ENCODE assay signal across 14 cellular contexts in the genomic region with DNA sequence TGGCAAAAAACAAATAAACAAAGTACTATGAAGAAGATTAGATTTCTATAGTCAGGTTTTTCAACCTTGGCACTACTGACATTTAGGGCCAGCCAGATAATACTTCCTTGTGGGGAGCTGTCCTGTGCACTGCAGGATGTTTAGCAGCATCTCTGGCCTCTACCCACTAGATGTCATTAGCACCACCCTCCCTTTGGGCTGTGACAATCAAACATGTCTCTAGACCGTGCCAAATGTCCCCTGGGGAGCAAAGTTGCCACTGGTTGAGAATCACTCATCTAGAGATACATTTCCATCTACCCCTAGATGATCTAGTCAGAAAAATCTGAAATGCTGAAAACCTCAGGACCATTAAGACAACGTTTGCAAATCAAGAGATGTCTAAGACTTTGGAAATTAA. TPM values are rescaled to one million over a fixed set of nuclear protein-coding genes. Genes with fewer than 3 reads are reported as not detected.
DNase-seq lines count a peak whose midpoint lies in the region; ATAC-seq lines count a peak whose summit lies in the region.
"Had no signal": no experiment of that assay in that cellular context is flagged by ENCODE, and none has a peak within 500 bp of the region (broad histone marks: within the 10 kb centered on the region; RNA-seq: fewer than 3 reads in every experiment).

No MANE protein-coding gene starts in this region.

- in situ Hi-C loops in G401 (cut with HindIII; ENCODE audit: low sequenced_read_pairs), result no loop called here

- no peak overlapping the region for H3K27ac Mint-ChIP-seq in activated CD8-positive, alpha-beta T cell treated with anti-CD3 and anti-CD28 coated beads, Interleukin-2, amount 10 ng/mL, durations not matched to agents 7 days and 5 days
- H3K27ac Mint-ChIP-seq: CD4-positive, CD25-positive, alpha-beta regulatory T cell; GM23338 had no signal

- peak; percentile 26 for DNase-seq in NCI-H146 (lab: John Stamatoyannopoulos, UW)
- no peak for DNase-seq in NCI-H146 treated with DMSO at 0.1 percent for 48 hours (lab: John Stamatoyannopoulos, UW; ENCODE audit: unreplicated experiment)
- DNase-seq in G401 (ENCODE audit: low spot score), result peak; percentile 62
- peak; percentile 21 for DNase-seq in NCI-H69 (lab: John Stamatoyannopoulos, UW)
- DNase-seq in islet precursor cell, result peak; percentile 45
- no peak for DNase-seq in DMS114 treated with DMSO at 0.1 percent for 48 hours (lab: John Stamatoyannopoulos, UW; ENCODE audit: unreplicated experiment)
- DNase-seq in activated CD8-positive, alpha-beta T cell treated with anti-CD3 and anti-CD28 coated beads, Interleukin-2, amount 10 ng/mL, durations not matched to agents 7 days and 5 days, result no peak
- DNase-seq: 8988T; AML-193; CD4-positive, CD25-positive, alpha-beta regulatory T cell had no signal

- POLR2A ChIA-PET in activated CD8-positive, alpha-beta T cell treated with anti-CD3 and anti-CD28 coated beads, Interleukin-2, amount 10 ng/mL, durations not matched to agents 7 days and 5 days (lab: Charles Lee), result no interaction called here

- no peak overlapping the region for H3K4me3 Mint-ChIP-seq in activated CD8-positive, alpha-beta T cell treated with anti-CD3 and anti-CD28 coated beads, Interleukin-2, amount 10 ng/mL, durations not matched to agents 7 days and 5 days
- H3K4me3 Mint-ChIP-seq: CD4-positive, CD25-positive, alpha-beta regulatory T cell; GM23338 had no signal

- H3K4me1 Mint-ChIP-seq in activated CD8-positive, alpha-beta T cell treated with anti-CD3 and anti-CD28 coated beads, Interleukin-2, amount 10 ng/mL, durations not matched to agents 7 days and 5 days (ENCODE audit: low read depth), result no peaks in the 10 kb centered on the region
- H3K4me1 Mint-ChIP-seq: CD4-positive, CD25-positive, alpha-beta regulatory T cell had no signal

- peaks cover 7% of the 10 kb centered on the region for H3K9me3 Mint-ChIP-seq in activated CD8-positive, alpha-beta T cell treated with anti-CD3 and anti-CD28 coated beads, Interleukin-2, amount 10 ng/mL, durations not matched to agents 7 days and 5 days (ENCODE audit: insufficient read depth)
- H3K9me3 Mint-ChIP-seq: GM23338 had no signal

- no peak for ATAC-seq in HG02610 (IDR thresholded peaks at IDR 0.05; ENCODE audit: unreplicated experiment)
- ATAC-seq in activated CD8-positive, alpha-beta T cell treated with anti-CD3 and anti-CD28 coated beads, Interleukin-2, amount 10 ng/mL, durations not matched to agents 7 days and 5 days, result no peak
- ATAC-seq: GM23338, HepG2 had no signal

- no peaks in the 10 kb centered on the region for H3K27me3 Mint-ChIP-seq in activated CD8-positive, alpha-beta T cell treated with anti-CD3 and anti-CD28 coated beads, Interleukin-2, amount 10 ng/mL, durations not matched to agents 7 days and 5 days (ENCODE audit: low read depth)

- CTCF ChIA-PET in activated CD8-positive, alpha-beta T cell treated with anti-CD3 and anti-CD28 coated beads, Interleukin-2, amount 10 ng/mL, durations not matched to agents 7 days and 5 days (lab: Charles Lee), result no interaction called here

- no peaks in the 10 kb centered on the region for H3K36me3 Mint-ChIP-seq in activated CD8-positive, alpha-beta T cell treated with anti-CD3 and anti-CD28 coated beads, Interleukin-2, amount 10 ng/mL, durations not matched to agents 7 days and 5 days (ENCODE audit: low read depth)
- H3K36me3 Mint-ChIP-seq: CD4-positive, CD25-positive, alpha-beta regulatory T cell had no signal

RNA-seq across cellular contexts. Expression of gene SRRM4, which starts 29.9 kb away (rescaled TPM):
- total RNA-seq in G401 (2014; rRNA removed; shearing (Covaris generic)), result not detected in 2 replicates
- not detected for total RNA-seq in activated CD8-positive, alpha-beta T cell treated with anti-CD3 and anti-CD28 coated beads, Interleukin-2, amount 10 ng/mL, durations not matched to agents 7 days and 5 days
- total RNA-seq: CD4-positive, CD25-positive, alpha-beta regulatory T cell; Daoy; HepG2 had no signal

Comparison
In these comparisons a context has a peak if more than half of its experiments do, and no peak if none do; other contexts are left out.
1. DNase-seq: peak in NCI-H146 (single experiment), G401 (single experiment), NCI-H69 (single experiment) and islet precursor cell (single experiment); none in NCI-H146 treated with DMSO at 0.1 percent for 48 hours (single experiment), DMS114 treated with DMSO at 0.1 percent for 48 hours (single experiment) and activated CD8-positive, alpha-beta T cell treated with anti-CD3 and anti-CD28 coated beads, Interleukin-2, amount 10 ng/mL, durations not matched to agents 7 days and 5 days (single experiment).